Comparison of ENCODE assay signal across 8 cellular contexts in genomic region chr9:137482094-137482781, GRCh38. TPM values are rescaled to one million over a fixed set of nuclear protein-coding genes. Genes with fewer than 3 reads are reported as not detected.
DNase-seq lines count a peak whose midpoint lies in the region; ATAC-seq, FAIRE-seq and TF ChIP-seq lines count a peak whose summit lies in the region.

No MANE protein-coding gene starts in this region.

- H3K9ac ChIP-seq in endodermal cell (ENCODE audit: extremely low read depth, low read length, poor library complexity, severe bottlenecking) = no peak overlapping the region

- intact Hi-C loops in sciatic nerve (cut with DNase I) = no loop called here

- no peaks in the 10 kb centered on the region for H3K27me3 Mint-ChIP-seq in endodermal cell (ENCODE audit: insufficient read depth)

- no peaks in the 10 kb centered on the region for H3K9me3 ChIP-seq in endodermal cell (ENCODE audit: control insufficient read depth, low read length)

- H3K27ac ChIP-seq in endodermal cell (ENCODE audit: low read depth, low read length) = no peak overlapping the region

- DNase-seq in H54 (ENCODE audit: insufficient read length, low spot score) (peak; percentile 89), RPMI8226 (peak; percentile 92), fibroblast of pulmonary artery (ENCODE audit: low read depth) (peak; percentile 81), sciatic nerve (ENCODE audit: low spot score) (peak; percentile 77), endodermal cell (no peak)

- H3K4me1 Mint-ChIP-seq in endodermal cell = no peaks in the 10 kb centered on the region

- H3K4me3 ChIP-seq in fibroblast of pulmonary artery (replicated peaks; ENCODE audit: low read depth, low read length) (no peak overlapping the region), endodermal cell (ENCODE audit: low read length) (no peak overlapping the region)

- no peak overlapping the region for H3K4me3 Mint-ChIP-seq in endodermal cell

- no peaks in the 10 kb centered on the region for H3K4me1 ChIP-seq in endodermal cell (ENCODE audit: control insufficient read depth, insufficient read depth, low read length)

- no peaks in the 10 kb centered on the region for H3K27me3 ChIP-seq in endodermal cell (ENCODE audit: control insufficient read depth, insufficient read depth, low read length, poor library complexity, severe bottlenecking)

- FAIRE-seq in H54 (lab: Jason Lieb, UNC) = peak; percentile 98

- H3K9me3 Mint-ChIP-seq in endodermal cell = no peaks in the 10 kb centered on the region

- no peak for TF ChIP-seq CTCF in fibroblast of pulmonary artery (IDR thresholded peaks at IDR 0.05; ENCODE audit: low read length, missing control alignments)
- no peak for TF ChIP-seq CTCF in endodermal cell (conservative IDR thresholded peaks at IDR 0.05)

- 87 to 92% methylated on average over 14 to 26 of the region's 26 CpGs for WGBS in endodermal cell (ENCODE audit: insufficient coverage in 1 of 2, insufficient read length in 1 of 2), 2 experiments

- ATAC-seq in sciatic nerve = peak; percentile 87
- ATAC-seq in GM21576 (IDR thresholded peaks at IDR 0.05; ENCODE audit: unreplicated experiment) = no peak
- no peak for ATAC-seq in HG03280 (IDR thresholded peaks at IDR 0.05; ENCODE audit: unreplicated experiment)
- no peak for ATAC-seq in HG03342 (IDR thresholded peaks at IDR 0.05; ENCODE audit: unreplicated experiment)

- no peaks in the 10 kb centered on the region for H3K36me3 Mint-ChIP-seq in endodermal cell (ENCODE audit: low read depth)

- no peak for TF ChIP-seq POLR2A in H54 (IDR thresholded peaks at IDR 0.05; ENCODE audit: low read depth, low read length)

- H3K27ac Mint-ChIP-seq in endodermal cell = no peak overlapping the region

- no peaks in the 10 kb centered on the region for H3K36me3 ChIP-seq in endodermal cell (ENCODE audit: control insufficient read depth, insufficient read depth, low read length)

RNA-seq across cellular contexts. Expression of gene NSMF, which starts 23.1 kb away (rescaled TPM):
- 50.4 TPM for total RNA-seq in sciatic nerve
- total RNA-seq in endodermal cell = 10 to 100 TPM; 58.9 to 66.0 TPM
- polyA plus RNA-seq in endodermal cell (2013, experiment 1 of 2) = 83.1 TPM
- 72.7 TPM for polyA plus RNA-seq in endodermal cell (2013, experiment 2 of 2)

RNA-seq across cellular contexts. Expression of gene ENTPD8, which starts 41.1 kb away (rescaled TPM):
- total RNA-seq in sciatic nerve (not detected), endodermal cell (under 1 TPM; 0.33 to 0.75 TPM)
- 0.25 TPM for polyA plus RNA-seq in endodermal cell (2013, experiment 1 of 2)
- 0.17 TPM for polyA plus RNA-seq in endodermal cell (2013, experiment 2 of 2)

RNA-seq across cellular contexts. Expression of gene NOXA1, which starts 59.0 kb away (rescaled TPM):
- total RNA-seq in sciatic nerve = 7.4 TPM
- total RNA-seq in endodermal cell = 1 to 10 TPM; 5.0 to 5.9 TPM
- 1.9 TPM for polyA plus RNA-seq in endodermal cell (2013, experiment 1 of 2)
- 1.2 TPM for polyA plus RNA-seq in endodermal cell (2013, experiment 2 of 2)

RNA-seq across cellular contexts. Expression of gene EXD3, which starts 59.3 kb away (rescaled TPM):
- total RNA-seq in sciatic nerve = 48.1 TPM
- total RNA-seq in endodermal cell = 10 to 100 TPM; 15.5 to 31.0 TPM
- 25.5 TPM for polyA plus RNA-seq in endodermal cell (2013, experiment 1 of 2)
- 25.1 TPM for polyA plus RNA-seq in endodermal cell (2013, experiment 2 of 2)
